Comparison of ENCODE assay signal across 23 cellular contexts in the genomic region with DNA sequence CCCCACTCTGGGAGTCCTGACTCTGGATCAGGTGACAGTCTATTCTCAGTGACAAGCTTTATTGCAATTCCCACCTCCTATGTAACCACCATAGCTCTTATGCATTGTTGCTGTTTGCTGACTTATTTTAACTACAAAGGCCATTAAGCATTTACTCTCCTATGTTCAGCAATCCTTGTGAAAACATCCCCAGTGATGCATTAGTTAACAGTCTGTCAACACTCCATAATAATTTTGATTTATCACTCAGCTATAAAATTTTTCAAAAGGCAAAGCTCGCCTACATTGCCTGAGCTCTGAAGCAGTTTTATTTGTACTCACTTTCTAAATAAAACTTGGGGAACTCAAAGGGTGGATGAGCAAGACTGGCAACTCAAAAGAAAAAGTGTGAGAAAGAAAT.
"Had no signal": no experiment of that assay in that cellular context is flagged by ENCODE, and none has a peak within 500 bp of the region (broad histone marks: within the 10 kb centered on the region; RNA-seq: fewer than 3 reads in every experiment).

No MANE protein-coding gene starts in this region.

- H3K4me1 Mint-ChIP-seq: natural killer cell; stimulated activated effector memory CD8-positive, alpha-beta T cell treated with anti-CD3 and anti-CD28 coated beads, Interleukin-12 subunit alpha, Interleukin-12 subunit beta, amount 100 ng/mL, for 72 hours had no signal

- H3K27ac Mint-ChIP-seq: natural killer cell; progenitor cell of endocrine pancreas; stimulated activated effector memory CD8-positive, alpha-beta T cell treated with anti-CD3 and anti-CD28 coated beads, Interleukin-12 subunit alpha, Interleukin-12 subunit beta, amount 100 ng/mL, for 72 hours had no signal

- H3K4me3 ChIP-seq: coronary artery, esophagus muscularis mucosa, hepatocyte, left ventricle myocardium inferior, lower lobe of right lung, pancreas, stomach, thyroid gland, vagina had no signal

- H3K4me3 Mint-ChIP-seq: natural killer cell; stimulated activated effector memory CD8-positive, alpha-beta T cell treated with anti-CD3 and anti-CD28 coated beads, Interleukin-12 subunit alpha, Interleukin-12 subunit beta, amount 100 ng/mL, for 72 hours had no signal

- H3K27me3 Mint-ChIP-seq: progenitor cell of endocrine pancreas had no signal

- H3K36me3 ChIP-seq: esophagus muscularis mucosa, left ventricle myocardium inferior, lower lobe of right lung, pancreas, stomach, thyroid gland, vagina had no signal

- H3K9me3 ChIP-seq: esophagus muscularis mucosa, left ventricle myocardium inferior, lower lobe of right lung, pancreas, stomach, thyroid gland, vagina had no signal

- H3K4me2 ChIP-seq: hepatocyte had no signal

- H3K79me2 ChIP-seq: hepatocyte had no signal

- DNase-seq: dermis blood vessel endothelial cell; effector memory CD4-positive, alpha-beta T cell; foreskin melanocyte; head of caudate nucleus; kidney; left ventricle myocardium inferior; lower lobe of right lung; natural killer cell; occipital lobe; pancreas; stimulated activated CD4-positive, alpha-beta T cell treated with anti-CD3 and anti-CD28 coated beads, Interleukin-2, amount 100 ng/mL, for 24 hours; stimulated activated CD4-positive, alpha-beta T cell treated with anti-CD3 and anti-CD28 coated beads, Interleukin-4, amount 100 ng/mL, for 24 hours; stimulated activated naive CD4-positive, alpha-beta T cell treated with Interleukin-2 at 50 U/mL for 16 hours; stomach; thyroid gland; trophoblast cell had no signal

- H3K36me3 Mint-ChIP-seq: natural killer cell; stimulated activated effector memory CD8-positive, alpha-beta T cell treated with anti-CD3 and anti-CD28 coated beads, Interleukin-12 subunit alpha, Interleukin-12 subunit beta, amount 100 ng/mL, for 72 hours had no signal

- ATAC-seq: lower lobe of right lung; natural killer cell; pancreas; sciatic nerve; stimulated activated effector memory CD8-positive, alpha-beta T cell treated with anti-CD3 and anti-CD28 coated beads, Interleukin-12 subunit alpha, Interleukin-12 subunit beta, amount 100 ng/mL, for 72 hours had no signal

- H3K27ac ChIP-seq: coronary artery, esophagus muscularis mucosa, hepatocyte, left ventricle myocardium inferior, lower lobe of right lung, pancreas, stomach, thyroid gland, vagina had no signal

- H3K27me3 ChIP-seq: esophagus muscularis mucosa, hepatocyte, pancreas, stomach, thyroid gland, vagina had no signal

- H2AFZ ChIP-seq: hepatocyte had no signal

- H3K4me1 ChIP-seq: esophagus muscularis mucosa, left ventricle myocardium inferior, lower lobe of right lung, pancreas, stomach, thyroid gland, vagina had no signal
